In genomic region chr9:126681336-126681735, GRCh38 we compare ENCODE assay signal across 1 cellular context.
TF ChIP-seq lines count a peak whose summit lies in the region.

No MANE protein-coding gene starts in this region.

TF ChIP-seq in GM23338, 12 proteins besides CTCF, POLR2A, EP300 and RAD21:
- TF ChIP-seq, protein P1, sequence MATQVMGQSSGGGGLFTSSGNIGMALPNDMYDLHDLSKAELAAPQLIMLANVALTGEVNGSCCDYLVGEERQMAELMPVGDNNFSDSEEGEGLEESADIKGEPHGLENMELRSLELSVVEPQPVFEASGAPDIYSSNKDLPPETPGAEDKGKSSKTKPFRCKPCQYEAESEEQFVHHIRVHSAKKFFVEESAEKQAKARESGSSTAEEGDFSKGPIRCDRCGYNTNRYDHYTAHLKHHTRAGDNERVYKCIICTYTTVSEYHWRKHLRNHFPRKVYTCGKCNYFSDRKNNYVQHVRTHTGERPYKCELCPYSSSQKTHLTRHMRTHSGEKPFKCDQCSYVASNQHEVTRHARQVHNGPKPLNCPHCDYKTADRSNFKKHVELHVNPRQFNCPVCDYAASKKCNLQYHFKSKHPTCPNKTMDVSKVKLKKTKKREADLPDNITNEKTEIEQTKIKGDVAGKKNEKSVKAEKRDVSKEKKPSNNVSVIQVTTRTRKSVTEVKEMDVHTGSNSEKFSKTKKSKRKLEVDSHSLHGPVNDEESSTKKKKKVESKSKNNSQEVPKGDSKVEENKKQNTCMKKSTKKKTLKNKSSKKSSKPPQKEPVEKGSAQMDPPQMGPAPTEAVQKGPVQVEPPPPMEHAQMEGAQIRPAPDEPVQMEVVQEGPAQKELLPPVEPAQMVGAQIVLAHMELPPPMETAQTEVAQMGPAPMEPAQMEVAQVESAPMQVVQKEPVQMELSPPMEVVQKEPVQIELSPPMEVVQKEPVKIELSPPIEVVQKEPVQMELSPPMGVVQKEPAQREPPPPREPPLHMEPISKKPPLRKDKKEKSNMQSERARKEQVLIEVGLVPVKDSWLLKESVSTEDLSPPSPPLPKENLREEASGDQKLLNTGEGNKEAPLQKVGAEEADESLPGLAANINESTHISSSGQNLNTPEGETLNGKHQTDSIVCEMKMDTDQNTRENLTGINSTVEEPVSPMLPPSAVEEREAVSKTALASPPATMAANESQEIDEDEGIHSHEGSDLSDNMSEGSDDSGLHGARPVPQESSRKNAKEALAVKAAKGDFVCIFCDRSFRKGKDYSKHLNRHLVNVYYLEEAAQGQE (IDR thresholded peaks at IDR 0.05; ENCODE audit: unreplicated experiment) = no peak
- no peak for TF ChIP-seq CREB1 (CRISPR knock-in tag; IDR thresholded peaks at IDR 0.05; ENCODE audit: low read depth)
- no peak for TF ChIP-seq EZH2 (IDR thresholded peaks at IDR 0.05; ENCODE audit: low read depth, unreplicated experiment)
- TF ChIP-seq STAT1 (IDR thresholded peaks at IDR 0.05; ENCODE audit: unreplicated experiment) = no peak
- TF ChIP-seq JUNB (IDR thresholded peaks at IDR 0.05; ENCODE audit: unreplicated experiment) = no peak
- no peak for TF ChIP-seq NANOG (IDR thresholded peaks at IDR 0.05; ENCODE audit: borderline replicate concordance)
- TF ChIP-seq POLR2AphosphoS5 (IDR thresholded peaks at IDR 0.05; ENCODE audit: low read depth) = no peak
- TF ChIP-seq, protein P2, sequence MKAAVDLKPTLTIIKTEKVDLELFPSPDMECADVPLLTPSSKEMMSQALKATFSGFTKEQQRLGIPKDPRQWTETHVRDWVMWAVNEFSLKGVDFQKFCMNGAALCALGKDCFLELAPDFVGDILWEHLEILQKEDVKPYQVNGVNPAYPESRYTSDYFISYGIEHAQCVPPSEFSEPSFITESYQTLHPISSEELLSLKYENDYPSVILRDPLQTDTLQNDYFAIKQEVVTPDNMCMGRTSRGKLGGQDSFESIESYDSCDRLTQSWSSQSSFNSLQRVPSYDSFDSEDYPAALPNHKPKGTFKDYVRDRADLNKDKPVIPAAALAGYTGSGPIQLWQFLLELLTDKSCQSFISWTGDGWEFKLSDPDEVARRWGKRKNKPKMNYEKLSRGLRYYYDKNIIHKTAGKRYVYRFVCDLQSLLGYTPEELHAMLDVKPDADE (IDR thresholded peaks at IDR 0.05) = no peak
- TF ChIP-seq, protein P3, sequence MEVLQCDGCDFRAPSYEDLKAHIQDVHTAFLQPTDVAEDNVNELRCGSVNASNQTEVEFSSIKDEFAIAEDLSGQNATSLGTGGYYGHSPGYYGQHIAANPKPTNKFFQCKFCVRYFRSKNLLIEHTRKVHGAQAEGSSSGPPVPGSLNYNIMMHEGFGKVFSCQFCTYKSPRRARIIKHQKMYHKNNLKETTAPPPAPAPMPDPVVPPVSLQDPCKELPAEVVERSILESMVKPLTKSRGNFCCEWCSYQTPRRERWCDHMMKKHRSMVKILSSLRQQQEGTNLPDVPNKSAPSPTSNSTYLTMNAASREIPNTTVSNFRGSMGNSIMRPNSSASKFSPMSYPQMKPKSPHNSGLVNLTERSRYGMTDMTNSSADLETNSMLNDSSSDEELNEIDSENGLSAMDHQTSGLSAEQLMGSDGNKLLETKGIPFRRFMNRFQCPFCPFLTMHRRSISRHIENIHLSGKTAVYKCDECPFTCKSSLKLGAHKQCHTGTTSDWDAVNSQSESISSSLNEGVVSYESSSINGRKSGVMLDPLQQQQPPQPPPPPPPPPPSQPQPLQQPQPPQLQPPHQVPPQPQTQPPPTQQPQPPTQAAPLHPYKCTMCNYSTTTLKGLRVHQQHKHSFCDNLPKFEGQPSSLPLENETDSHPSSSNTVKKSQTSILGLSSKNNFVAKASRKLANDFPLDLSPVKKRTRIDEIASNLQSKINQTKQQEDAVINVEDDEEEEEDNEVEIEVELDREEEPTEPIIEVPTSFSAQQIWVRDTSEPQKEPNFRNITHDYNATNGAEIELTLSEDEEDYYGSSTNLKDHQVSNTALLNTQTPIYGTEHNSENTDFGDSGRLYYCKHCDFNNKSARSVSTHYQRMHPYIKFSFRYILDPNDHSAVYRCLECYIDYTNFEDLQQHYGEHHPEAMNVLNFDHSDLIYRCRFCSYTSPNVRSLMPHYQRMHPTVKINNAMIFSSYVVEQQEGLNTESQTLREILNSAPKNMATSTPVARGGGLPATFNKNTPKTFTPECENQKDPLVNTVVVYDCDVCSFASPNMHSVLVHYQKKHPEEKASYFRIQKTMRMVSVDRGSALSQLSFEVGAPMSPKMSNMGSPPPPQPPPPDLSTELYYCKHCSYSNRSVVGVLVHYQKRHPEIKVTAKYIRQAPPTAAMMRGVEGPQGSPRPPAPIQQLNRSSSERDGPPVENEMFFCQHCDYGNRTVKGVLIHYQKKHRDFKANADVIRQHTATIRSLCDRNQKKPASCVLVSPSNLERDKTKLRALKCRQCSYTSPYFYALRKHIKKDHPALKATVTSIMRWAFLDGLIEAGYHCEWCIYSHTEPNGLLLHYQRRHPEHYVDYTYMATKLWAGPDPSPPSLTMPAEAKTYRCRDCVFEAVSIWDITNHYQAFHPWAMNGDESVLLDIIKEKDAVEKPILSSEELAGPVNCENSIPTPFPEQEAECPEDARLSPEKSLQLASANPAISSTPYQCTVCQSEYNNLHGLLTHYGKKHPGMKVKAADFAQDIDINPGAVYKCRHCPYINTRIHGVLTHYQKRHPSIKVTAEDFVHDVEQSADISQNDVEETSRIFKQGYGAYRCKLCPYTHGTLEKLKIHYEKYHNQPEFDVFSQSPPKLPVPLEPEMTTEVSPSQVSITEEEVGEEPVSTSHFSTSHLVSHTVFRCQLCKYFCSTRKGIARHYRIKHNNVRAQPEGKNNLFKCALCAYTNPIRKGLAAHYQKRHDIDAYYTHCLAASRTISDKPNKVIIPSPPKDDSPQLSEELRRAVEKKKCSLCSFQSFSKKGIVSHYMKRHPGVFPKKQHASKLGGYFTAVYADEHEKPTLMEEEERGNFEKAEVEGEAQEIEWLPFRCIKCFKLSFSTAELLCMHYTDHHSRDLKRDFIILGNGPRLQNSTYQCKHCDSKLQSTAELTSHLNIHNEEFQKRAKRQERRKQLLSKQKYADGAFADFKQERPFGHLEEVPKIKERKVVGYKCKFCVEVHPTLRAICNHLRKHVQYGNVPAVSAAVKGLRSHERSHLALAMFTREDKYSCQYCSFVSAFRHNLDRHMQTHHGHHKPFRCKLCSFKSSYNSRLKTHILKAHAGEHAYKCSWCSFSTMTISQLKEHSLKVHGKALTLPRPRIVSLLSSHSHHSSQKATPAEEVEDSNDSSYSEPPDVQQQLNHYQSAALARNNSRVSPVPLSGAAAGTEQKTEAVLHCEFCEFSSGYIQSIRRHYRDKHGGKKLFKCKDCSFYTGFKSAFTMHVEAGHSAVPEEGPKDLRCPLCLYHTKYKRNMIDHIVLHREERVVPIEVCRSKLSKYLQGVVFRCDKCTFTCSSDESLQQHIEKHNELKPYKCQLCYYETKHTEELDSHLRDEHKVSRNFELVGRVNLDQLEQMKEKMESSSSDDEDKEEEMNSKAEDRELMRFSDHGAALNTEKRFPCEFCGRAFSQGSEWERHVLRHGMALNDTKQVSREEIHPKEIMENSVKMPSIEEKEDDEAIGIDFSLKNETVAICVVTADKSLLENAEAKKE (CRISPR knock-in tag; IDR thresholded peaks at IDR 0.05) = no peak
- TF ChIP-seq ZNF331 (CRISPR knock-in tag; IDR thresholded peaks at IDR 0.05; ENCODE audit: low read depth) = no peak
- no peak for TF ChIP-seq EZH2phosphoT487 (IDR thresholded peaks at IDR 0.05; ENCODE audit: unreplicated experiment)
- TF ChIP-seq ZNF114 (CRISPR knock-in tag; IDR thresholded peaks at IDR 0.05) = no peak
